Comparison of ENCODE assay signal across 7 cellular contexts in the genomic region with DNA sequence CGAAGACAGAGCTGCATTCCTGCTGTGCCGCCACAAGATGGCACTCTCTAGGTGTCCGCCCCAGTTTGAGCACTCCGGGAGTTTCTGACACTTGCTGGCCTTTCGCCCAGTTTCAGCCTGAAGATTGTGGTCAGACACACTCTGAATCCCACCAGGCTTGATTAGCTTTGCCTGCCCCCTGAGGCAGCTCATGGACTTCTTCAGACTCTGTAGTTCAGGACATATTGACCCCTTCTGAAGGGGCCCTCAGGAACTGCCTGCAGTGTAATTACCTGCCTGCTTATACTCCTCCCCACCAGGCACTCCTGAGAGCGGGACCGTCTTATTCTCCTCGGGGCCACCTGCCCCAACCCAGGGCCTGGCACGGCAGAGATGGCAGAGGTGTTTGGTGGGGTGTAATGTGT. TPM values are rescaled to one million over a fixed set of nuclear protein-coding genes. Genes with fewer than 3 reads are reported as not detected.
A peak's percentile ranks its signal among the peaks of the same experiment; 100 is the strongest.
DNase-seq lines count a peak whose midpoint lies in the region; ATAC-seq and TF ChIP-seq lines count a peak whose summit lies in the region.

No MANE protein-coding gene starts in this region.

- H3K9me3 Mint-ChIP-seq in WTC11: no peaks in the 10 kb centered on the region

- DNase-seq in NCI-H2107 (lab: John Stamatoyannopoulos, UW) (peak; percentile 37), WTC11 (ENCODE audit: low spot score) (peak; percentile 78), left colon (peak; percentile 68 to 71)
- DNase-seq in central memory CD4-positive, alpha-beta T cell: peak; percentile 18
- DNase-seq in stimulated activated CD4-positive, alpha-beta T cell treated with anti-CD3 and anti-CD28 coated beads, Interleukin-2, amount 100 ng/mL, for 48 hours: peak; percentile 39 to 51

- intact Hi-C loops in left colon (cut with DNase I, micrococcal nuclease): loop anchor here in 1 of 2 donors (10.0 kb wide), 1 partner anchor 61 kb away; no protein-coding TSS in a partner anchor

- H3K36me3 Mint-ChIP-seq in WTC11: no peaks in the 10 kb centered on the region

- peaks cover 15% of the 10 kb centered on the region for H3K4me1 Mint-ChIP-seq in WTC11

- peak overlapping the region; percentile 51 for H3K4me3 Mint-ChIP-seq in WTC11

- no peak overlapping the region for H3K27ac Mint-ChIP-seq in WTC11

- H3K4me3 ChIP-seq in GM12875 (ENCODE audit: low read depth, low read length): no peak overlapping the region

- POLR2A ChIA-PET in WTC11 (lab: Charles Lee): interaction anchor here (0.6 kb wide), 1 partner anchor 66 kb away, joined by 5 read pairs; no protein-coding TSS in a partner anchor

- TF ChIP-seq CTCF in GM12875 (IDR thresholded peaks at IDR 0.05; ENCODE audit: borderline replicate concordance, insufficient read depth, low read depth, low read length) (peak; percentile 85), WTC11 (IDR thresholded peaks at IDR 0.05) (peak; percentile 29; the same call in 1 of the 2 replicates)

- peak; percentile 80 for ATAC-seq in HG02852 (IDR thresholded peaks at IDR 0.05; ENCODE audit: unreplicated experiment)
- peak; percentile 92 for ATAC-seq in WTC11
- ATAC-seq in left colon: peak; percentile 85

- CTCF ChIA-PET in WTC11 (lab: Charles Lee): interaction anchor here (0.6 to 14.5 kb wide), 37 partner anchors 9 to 462 kb away, joined by 3 to 278 read pairs (median 6); no protein-coding TSS in a partner anchor

- H3K27me3 Mint-ChIP-seq in WTC11 (ENCODE audit: low read depth): peaks cover 10% of the 10 kb centered on the region

TF ChIP-seq in WTC11, 78 proteins besides CTCF, POLR2A, EP300 and RAD21:
- TF ChIP-seq OVOL2 (CRISPR knock-in tag; IDR thresholded peaks at IDR 0.05; ENCODE audit: borderline replicate concordance): no peak
- TF ChIP-seq EMX1 (CRISPR knock-in tag; IDR thresholded peaks at IDR 0.05): no peak
- TF ChIP-seq TCF7 (CRISPR knock-in tag; IDR thresholded peaks at IDR 0.05; ENCODE audit: low read depth): no peak
- no peak for TF ChIP-seq FOXP4 (CRISPR knock-in tag; IDR thresholded peaks at IDR 0.05)
- no peak for TF ChIP-seq MYBL2 (CRISPR knock-in tag; IDR thresholded peaks at IDR 0.05)
- no peak for TF ChIP-seq ETV6 (CRISPR knock-in tag; IDR thresholded peaks at IDR 0.05)
- TF ChIP-seq ZNF671 (CRISPR knock-in tag; IDR thresholded peaks at IDR 0.05): no peak
- no peak for TF ChIP-seq CDX4 (CRISPR knock-in tag; IDR thresholded peaks at IDR 0.05; ENCODE audit: borderline replicate concordance)
- TF ChIP-seq CREM (CRISPR knock-in tag; IDR thresholded peaks at IDR 0.05): no peak
- no peak for TF ChIP-seq ZNF219 (CRISPR knock-in tag; IDR thresholded peaks at IDR 0.05; ENCODE audit: borderline replicate concordance)
- TF ChIP-seq ZNF121 (CRISPR knock-in tag; IDR thresholded peaks at IDR 0.05): no peak
- TF ChIP-seq ZNF263 (CRISPR knock-in tag; IDR thresholded peaks at IDR 0.05; ENCODE audit: low read depth): no peak
- TF ChIP-seq, protein P1, sequence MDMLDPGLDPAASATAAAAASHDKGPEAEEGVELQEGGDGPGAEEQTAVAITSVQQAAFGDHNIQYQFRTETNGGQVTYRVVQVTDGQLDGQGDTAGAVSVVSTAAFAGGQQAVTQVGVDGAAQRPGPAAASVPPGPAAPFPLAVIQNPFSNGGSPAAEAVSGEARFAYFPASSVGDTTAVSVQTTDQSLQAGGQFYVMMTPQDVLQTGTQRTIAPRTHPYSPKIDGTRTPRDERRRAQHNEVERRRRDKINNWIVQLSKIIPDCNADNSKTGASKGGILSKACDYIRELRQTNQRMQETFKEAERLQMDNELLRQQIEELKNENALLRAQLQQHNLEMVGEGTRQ (CRISPR knock-in tag; IDR thresholded peaks at IDR 0.05): no peak
- TF ChIP-seq, protein P2, sequence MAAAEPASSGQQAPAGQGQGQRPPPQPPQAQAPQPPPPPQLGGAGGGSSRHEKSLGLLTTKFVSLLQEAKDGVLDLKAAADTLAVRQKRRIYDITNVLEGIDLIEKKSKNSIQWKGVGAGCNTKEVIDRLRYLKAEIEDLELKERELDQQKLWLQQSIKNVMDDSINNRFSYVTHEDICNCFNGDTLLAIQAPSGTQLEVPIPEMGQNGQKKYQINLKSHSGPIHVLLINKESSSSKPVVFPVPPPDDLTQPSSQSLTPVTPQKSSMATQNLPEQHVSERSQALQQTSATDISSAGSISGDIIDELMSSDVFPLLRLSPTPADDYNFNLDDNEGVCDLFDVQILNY (CRISPR knock-in tag; IDR thresholded peaks at IDR 0.05): no peak
- no peak for TF ChIP-seq ELF4 (CRISPR knock-in tag; IDR thresholded peaks at IDR 0.05; ENCODE audit: low read depth)
- no peak for TF ChIP-seq JAZF1 (CRISPR knock-in tag; IDR thresholded peaks at IDR 0.05)

RNA-seq across cellular contexts. Expression of gene EIF3F, which starts 46.2 kb away (rescaled TPM):
- total RNA-seq in WTC11 (2021) (356 to 379 TPM (median 378 TPM) in 3 replicates), left colon (100 to 1,000 TPM; 198 to 218 TPM)

RNA-seq across cellular contexts. Expression of gene TUB, which starts 47.7 kb away (rescaled TPM):
- total RNA-seq in WTC11 (2021): 29.2 to 32.1 TPM (median 30.0 TPM) in 3 replicates
- total RNA-seq in left colon: 1 to 10 TPM in 1 of 2 donors, under 1 TPM in 1; 0.89 to 2.2 TPM

Comparison
In these comparisons a context has a peak if more than half of its experiments do, and no peak if none do; other contexts are left out.
1. DNase-seq: peak in every context shown above with its lines; median percentile 78 in WTC11; 70 in left colon; 45 in stimulated activated CD4-positive, alpha-beta T cell treated with anti-CD3 and anti-CD28 coated beads, Interleukin-2, amount 100 ng/mL, for 48 hours; 37 in NCI-H2107; 18 in central memory CD4-positive, alpha-beta T cell.